8 cellular contexts compared by ENCODE assay signal in the genomic region with DNA sequence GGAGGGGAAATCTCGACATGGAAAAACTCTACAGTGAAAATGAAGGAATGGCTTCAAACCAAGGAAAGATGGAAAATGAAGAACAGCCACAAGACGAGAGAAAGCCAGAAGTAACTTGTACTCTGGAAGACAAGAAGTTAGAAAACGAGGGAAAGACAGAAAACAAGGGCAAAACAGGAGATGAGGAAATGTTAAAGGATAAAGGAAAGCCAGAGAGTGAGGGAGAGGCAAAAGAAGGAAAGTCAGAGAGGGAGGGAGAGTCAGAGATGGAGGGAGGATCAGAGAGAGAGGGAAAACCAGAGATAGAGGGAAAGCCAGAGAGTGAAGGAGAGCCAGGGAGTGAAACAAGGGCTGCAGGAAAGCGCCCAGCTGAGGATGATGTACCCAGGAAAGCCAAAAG. TPM values are rescaled to one million over a fixed set of nuclear protein-coding genes. Genes with fewer than 3 reads are reported as not detected.
A peak's percentile ranks its signal among the peaks of the same experiment; 100 is the strongest.
DNase-seq lines count a peak whose midpoint lies in the region; ATAC-seq and TF ChIP-seq lines count a peak whose summit lies in the region.

No MANE protein-coding gene starts in this region.

- H2BK15ac ChIP-seq in mesendoderm (replicated peaks; ENCODE audit: low read depth) = no peak overlapping the region

- TF ChIP-seq EP300 in transverse colon (IDR thresholded peaks at IDR 0.05; ENCODE audit: low read depth) = no peak

- intact Hi-C loops in transverse colon (cut with DNase I; ENCODE audit: low total_unique reads) = no loop called here

- H2BK120ac ChIP-seq in mesendoderm (ENCODE audit: low read depth, low read length) = no peak overlapping the region

- H3K9ac ChIP-seq in mesendoderm (ENCODE audit: low read length) = no peak overlapping the region

- H3K4ac ChIP-seq in mesendoderm (ENCODE audit: low read depth, low read length) = no peak overlapping the region

- H4K8ac ChIP-seq in mesendoderm (ENCODE audit: low read depth, low read length) = no peak overlapping the region

- no peak overlapping the region for H4K5ac ChIP-seq in mesendoderm (ENCODE audit: low read length)

- WGBS in mesendoderm (ENCODE audit: extremely low coverage, insufficient coverage, low lambda C conversion rate) = no CpG with 5 or more reads among the region's 4 CpGs
- 51% methylated on average over 4 of the region's 4 CpGs; no CpG with 5 or more reads in 1 of the 2 donors for WGBS in transverse colon (ENCODE audit: low coverage in 1 of 2), 2 donors

- H3K56ac ChIP-seq in mesendoderm (ENCODE audit: low read length) = peak overlapping the region; percentile 89

- H2BK5ac ChIP-seq in mesendoderm (ENCODE audit: low read length) = no peak overlapping the region

- in situ Hi-C loops in transverse colon (cut with MboI; ENCODE audit: low pct_ligation_motif_present in 1 of 4, low pct_unique_long_range_greater_than_20kb in 1 of 4, low sequenced_read_pairs in 3 of 4) = no loop called here

- H3K4me1 Mint-ChIP-seq in activated naive CD4-positive, alpha-beta T cell treated with anti-CD3 and anti-CD28 coated beads, Interleukin-2, amount 10 ng/mL, durations not matched to agents 7 days and 5 days = peaks cover 8% of the 10 kb centered on the region
- H3K4me1 Mint-ChIP-seq in brain = peaks cover 34% of the 10 kb centered on the region

- H3K79me2 ChIP-seq in mesendoderm (ENCODE audit: control insufficient read depth, insufficient read depth, low read length) = no peaks in the 10 kb centered on the region

- DNase-seq in activated naive CD4-positive, alpha-beta T cell treated with anti-CD3 and anti-CD28 coated beads, Interleukin-2, amount 10 ng/mL, durations not matched to agents 7 days and 5 days = no peak
- no peak for DNase-seq in activated naive CD4-positive, alpha-beta T cell treated with Interleukin-2 at 50 U/mL for 16 hours
- DNase-seq in mesendoderm = no peak
- DNase-seq in transverse colon = no peak
- DNase-seq in amygdala (lab: John Stamatoyannopoulos, UW) = no peak
- DNase-seq in COR-L47 (lab: John Stamatoyannopoulos, UW) = no peak

- H3K27ac Mint-ChIP-seq in activated naive CD4-positive, alpha-beta T cell treated with anti-CD3 and anti-CD28 coated beads, Interleukin-2, amount 10 ng/mL, durations not matched to agents 7 days and 5 days = no peak overlapping the region
- H3K27ac Mint-ChIP-seq in brain = peak overlapping the region in 4 of 5 experiments; percentile 96 to 99 (median 98)

- no peak overlapping the region for H3K4me3 ChIP-seq in mesendoderm (ENCODE audit: low read length)
- H3K4me3 ChIP-seq in transverse colon = peak overlapping the region in 2 of 4 donors; percentile 57 to 64

- TF ChIP-seq CTCF in brain (conservative IDR thresholded peaks at IDR 0.05) (no peak), transverse colon (IDR thresholded peaks at IDR 0.05) (no peak)

- H2AK5ac ChIP-seq in mesendoderm (ENCODE audit: low read length) = no peak overlapping the region

- H3K79me1 ChIP-seq in mesendoderm (ENCODE audit: low read length) = no peaks in the 10 kb centered on the region

- H3K36me3 ChIP-seq in mesendoderm (ENCODE audit: control insufficient read depth, insufficient read depth, low read length) = no peaks in the 10 kb centered on the region
- H3K36me3 ChIP-seq in transverse colon = no peaks in the 10 kb centered on the region

- no peak overlapping the region for H3K4me2 ChIP-seq in mesendoderm (ENCODE audit: low read length)

- H3K27me3 Mint-ChIP-seq in activated naive CD4-positive, alpha-beta T cell treated with anti-CD3 and anti-CD28 coated beads, Interleukin-2, amount 10 ng/mL, durations not matched to agents 7 days and 5 days = peaks cover 14% of the 10 kb centered on the region
- peaks cover 5% of the 10 kb centered on the region for H3K27me3 Mint-ChIP-seq in brain

- H3K18ac ChIP-seq in mesendoderm (ENCODE audit: low read length) = no peak overlapping the region

- peak overlapping the region; percentile 4 for H3K4me3 Mint-ChIP-seq in activated naive CD4-positive, alpha-beta T cell treated with anti-CD3 and anti-CD28 coated beads, Interleukin-2, amount 10 ng/mL, durations not matched to agents 7 days and 5 days
- H3K4me3 Mint-ChIP-seq in brain = peak overlapping the region; percentile 93 to 99 (median 98)

- no peaks in the 10 kb centered on the region for H3K36me3 Mint-ChIP-seq in activated naive CD4-positive, alpha-beta T cell treated with anti-CD3 and anti-CD28 coated beads, Interleukin-2, amount 10 ng/mL, durations not matched to agents 7 days and 5 days
- peaks cover 41% of the 10 kb centered on the region for H3K36me3 Mint-ChIP-seq in brain

- H3K9me3 Mint-ChIP-seq in activated naive CD4-positive, alpha-beta T cell treated with anti-CD3 and anti-CD28 coated beads, Interleukin-2, amount 10 ng/mL, durations not matched to agents 7 days and 5 days = no peaks in the 10 kb centered on the region
- H3K9me3 Mint-ChIP-seq in brain = peaks cover 0 to 10% (median 5%) of the 10 kb centered on the region in 5 experiments

- CTCF ChIA-PET in activated naive CD4-positive, alpha-beta T cell treated with anti-CD3 and anti-CD28 coated beads, Interleukin-2, amount 10 ng/mL, durations not matched to agents 7 days and 5 days (lab: Charles Lee) = no interaction called here

- H3K27me3 ChIP-seq in mesendoderm (ENCODE audit: insufficient read depth, low read length, poor library complexity) (no peaks in the 10 kb centered on the region), transverse colon (no peaks in the 10 kb centered on the region)

- no peak for TF ChIP-seq POLR2A in transverse colon (IDR thresholded peaks at IDR 0.05)

- H3K4me1 ChIP-seq in mesendoderm (ENCODE audit: control insufficient read depth, low read depth, low read length) = no peaks in the 10 kb centered on the region
- H3K4me1 ChIP-seq in transverse colon = peaks cover 0 to 6% (median 0%) of the 10 kb centered on the region in 4 donors

- H3K27ac ChIP-seq in mesendoderm (ENCODE audit: low read depth, low read length) (no peak overlapping the region), transverse colon (peak overlapping the region; percentile 78 to 87 (median 84))

- no peak overlapping the region for H3K23ac ChIP-seq in mesendoderm (ENCODE audit: low read length)

- no peak for ATAC-seq in HG03175 (IDR thresholded peaks at IDR 0.05; ENCODE audit: unreplicated experiment)

- H3K9me3 ChIP-seq in transverse colon = no peaks in the 10 kb centered on the region

RNA-seq across cellular contexts. Expression of a gene that starts 1.3 kb away (rescaled TPM):
- polyA plus RNA-seq in brain (ENCODE audit: insufficient read depth, low read depth, low replicate concordance) = 126 TPM
- polyA plus RNA-seq in mesendoderm (2013, experiment 1 of 2) = 100 TPM
- polyA plus RNA-seq in mesendoderm (2013, experiment 2 of 2) = 101 TPM
- total RNA-seq in transverse colon = 100 to 1,000 TPM in 1 of 4 donors, 10 to 100 TPM in 3; 25.5 to 118 (median 55.6) TPM

RNA-seq across cellular contexts. Expression of a gene that starts 21.1 kb away (rescaled TPM):
- 111 TPM for polyA plus RNA-seq in brain (ENCODE audit: insufficient read depth, low read depth, low replicate concordance)
- polyA plus RNA-seq in mesendoderm (2013, experiment 1 of 2) = 10.2 TPM
- 11.5 TPM for polyA plus RNA-seq in mesendoderm (2013, experiment 2 of 2)
- 10 to 100 TPM in 2 of 4 donors, 1 to 10 TPM in 2; 3.4 to 16.7 (median 12.4) TPM for total RNA-seq in transverse colon

RNA-seq across cellular contexts. Expression of a gene that starts 42.1 kb away (rescaled TPM):
- 28.5 TPM for polyA plus RNA-seq in brain (ENCODE audit: insufficient read depth, low read depth, low replicate concordance)
- 4.3 TPM for polyA plus RNA-seq in mesendoderm (2013, experiment 1 of 2)
- polyA plus RNA-seq in mesendoderm (2013, experiment 2 of 2) = 4.4 TPM
- total RNA-seq in transverse colon = 10 to 100 TPM; 44.9 to 79.2 (median 56.6) TPM
